Comparison of ENCODE assay signal across 1 cellular context in the genomic region with DNA sequence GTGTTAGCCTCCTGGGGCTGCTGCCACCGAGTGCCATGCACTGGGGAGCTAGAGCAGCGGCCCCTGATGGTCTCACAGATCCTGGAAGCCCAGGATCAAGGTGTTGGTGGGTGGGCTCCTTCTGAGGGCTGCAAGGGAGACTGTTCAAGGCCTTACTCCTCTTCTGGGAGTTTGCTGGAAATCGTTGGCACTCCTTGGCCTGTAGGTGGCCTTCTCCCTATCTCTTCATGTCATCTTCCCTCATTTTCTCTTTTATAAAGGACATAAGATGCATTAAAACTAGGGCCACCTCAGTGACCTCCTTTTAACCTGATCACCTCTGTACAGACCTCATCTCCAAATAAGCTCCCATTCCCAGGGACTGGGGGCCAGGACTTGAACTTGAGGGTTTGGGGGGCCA.
TF ChIP-seq lines count a peak whose summit lies in the region.

No MANE protein-coding gene starts in this region.

TF ChIP-seq in IMR-90, 13 proteins besides CTCF, POLR2A, EP300 and RAD21:
- TF ChIP-seq BHLHE40 (IDR thresholded peaks at IDR 0.05; ENCODE audit: low read depth, low read length) (no peak), RFX5 (IDR thresholded peaks at IDR 0.05; ENCODE audit: low read depth, low read length) (no peak), SMC3 (IDR thresholded peaks at IDR 0.05; ENCODE audit: low read depth, low read length) (no peak; the same call in 1 of the 2 replicates), CHD1 (IDR thresholded peaks at IDR 0.05; ENCODE audit: low read depth, low read length) (no peak), NFE2L2 (IDR thresholded peaks at IDR 0.05; ENCODE audit: low read depth, low read length) (no peak), MAZ (IDR thresholded peaks at IDR 0.05; ENCODE audit: borderline replicate concordance, low read depth, low read length) (no peak), MAFK (IDR thresholded peaks at IDR 0.05; ENCODE audit: low read depth, low read length) (no peak), MXI1 (IDR thresholded peaks at IDR 0.05; ENCODE audit: borderline replicate concordance, low read depth, low read length) (no peak), FOS (IDR thresholded peaks at IDR 0.05; ENCODE audit: low read depth, low read length) (no peak), ELK1 (IDR thresholded peaks at IDR 0.05; ENCODE audit: borderline replicate concordance, low read depth, low read length) (no peak), CEBPB (IDR thresholded peaks at IDR 0.05; ENCODE audit: low read depth, low read length) (no peak), RCOR1 (IDR thresholded peaks at IDR 0.05; ENCODE audit: insufficient replicate concordance, low read length) (no peak)
- TF ChIP-seq, protein P1, sequence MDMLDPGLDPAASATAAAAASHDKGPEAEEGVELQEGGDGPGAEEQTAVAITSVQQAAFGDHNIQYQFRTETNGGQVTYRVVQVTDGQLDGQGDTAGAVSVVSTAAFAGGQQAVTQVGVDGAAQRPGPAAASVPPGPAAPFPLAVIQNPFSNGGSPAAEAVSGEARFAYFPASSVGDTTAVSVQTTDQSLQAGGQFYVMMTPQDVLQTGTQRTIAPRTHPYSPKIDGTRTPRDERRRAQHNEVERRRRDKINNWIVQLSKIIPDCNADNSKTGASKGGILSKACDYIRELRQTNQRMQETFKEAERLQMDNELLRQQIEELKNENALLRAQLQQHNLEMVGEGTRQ (IDR thresholded peaks at IDR 0.05; ENCODE audit: low read depth, low read length): no peak
